ENCODE assay signal across 16 cellular contexts in the genomic region with DNA sequence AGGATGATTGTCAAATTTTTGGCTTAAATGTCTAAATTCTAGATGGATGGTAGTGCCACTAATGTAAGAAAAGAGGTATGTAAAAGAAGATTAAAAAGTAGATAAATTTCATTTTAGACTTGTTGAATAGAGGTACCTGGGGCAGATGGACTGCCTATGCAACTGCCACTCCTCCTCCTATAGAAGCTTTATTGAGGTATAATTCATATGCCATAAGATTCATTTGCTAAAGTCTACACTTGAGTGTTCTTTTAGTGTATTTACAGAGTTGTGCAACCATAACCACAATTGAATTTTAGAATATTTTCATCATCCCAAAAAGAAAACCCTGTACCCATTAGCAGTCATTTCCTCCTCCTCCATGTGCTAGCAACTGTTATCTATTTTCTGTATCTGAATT.
"Had no signal": no experiment of that assay in that cellular context is flagged by ENCODE, and none has a peak within 500 bp of the region (broad histone marks: within the 10 kb centered on the region; RNA-seq: fewer than 3 reads in every experiment).

No MANE protein-coding gene starts in this region.

- DNase-seq: activated CD4-positive, alpha-beta T cell treated with anti-CD3 and anti-CD28 coated beads, Interleukin-2, amount 10 ng/mL, durations not matched to agents 24 days and 14 days; activated CD8-positive, alpha-beta T cell treated with anti-CD3 and anti-CD28 coated beads for 36 hours; activated naive CD4-positive, alpha-beta T cell treated with anti-CD3 and anti-CD28 coated beads for 36 hours; activated T-cell treated with anti-CD3 and anti-CD28 coated beads, Interleukin-2, amount 50 U/mL, for 1 hour; anterior cingulate cortex; foreskin melanocyte; left ventricle myocardium superior; naive B cell; right lobe of liver; stimulated activated CD4-positive, alpha-beta T cell treated with anti-CD3 and anti-CD28 coated beads, Interleukin-4, amount 100 ng/mL, for 4 hours; T1000; upper lobe of right lung had no signal

- H2AFZ ChIP-seq: neural progenitor cell had no signal

- H3K27me3 ChIP-seq: neural progenitor cell, right lobe of liver, upper lobe of right lung had no signal

- H3K4me3 ChIP-seq: coronary artery, neural progenitor cell, right lobe of liver, thoracic aorta, upper lobe of right lung had no signal

- H3K9ac ChIP-seq: neural progenitor cell had no signal

- H3K9me3 ChIP-seq: right lobe of liver, thoracic aorta, upper lobe of right lung had no signal

- H3K36me3 ChIP-seq: right lobe of liver, thoracic aorta, upper lobe of right lung had no signal

- ATAC-seq: activated CD8-positive, alpha-beta T cell treated with anti-CD3 and anti-CD28 coated beads for 36 hours; left ventricle myocardium superior; right lobe of liver; stimulated activated memory B cell treated with anti-CD40 and anti-IgM and Interleukin-4, amounts not matched to agents 10 μg/mL and 1 μg/mL and 100 μg/mL, for 72 hours; upper lobe of right lung had no signal

- H3K27ac ChIP-seq: coronary artery, neural progenitor cell, right lobe of liver, thoracic aorta, upper lobe of right lung had no signal

- H3K4me1 ChIP-seq: neural progenitor cell, right lobe of liver, upper lobe of right lung had no signal

- H3K4me2 ChIP-seq: neural progenitor cell had no signal
